2 cellular contexts compared by ENCODE assay signal in genomic region chr17:60555786-60556185, GRCh38.
TF ChIP-seq lines count a peak whose summit lies in the region.

No MANE protein-coding gene starts in this region.

TF ChIP-seq in A549, 52 proteins besides CTCF, POLR2A, EP300 and RAD21:
- TF ChIP-seq TFCP2L1 (CRISPR knock-in tag; IDR thresholded peaks at IDR 0.05) = no peak
- no peak for TF ChIP-seq FOSL2 (IDR thresholded peaks at IDR 0.05)
- TF ChIP-seq FOSL2 (CRISPR knock-in tag; IDR thresholded peaks at IDR 0.05) = no peak
- TF ChIP-seq NR3C1 (IDR thresholded peaks at IDR 0.05) = no peak
- TF ChIP-seq PHF8 (IDR thresholded peaks at IDR 0.05; ENCODE audit: borderline replicate concordance, low read depth) = no peak
- no peak for TF ChIP-seq HOXA7 (CRISPR knock-in tag; IDR thresholded peaks at IDR 0.05)
- no peak for TF ChIP-seq ZC3H11A (IDR thresholded peaks at IDR 0.05)
- no peak for TF ChIP-seq ZSCAN20 (CRISPR knock-in tag; IDR thresholded peaks at IDR 0.05)
- TF ChIP-seq KDM5A (IDR thresholded peaks at IDR 0.05) = no peak
- no peak for TF ChIP-seq HMGXB4 (CRISPR knock-in tag; IDR thresholded peaks at IDR 0.05; ENCODE audit: borderline replicate concordance)
- no peak for TF ChIP-seq ZNF302 (CRISPR knock-in tag; IDR thresholded peaks at IDR 0.05)

TF ChIP-seq in GM12878, 131 proteins besides CTCF, POLR2A, EP300 and RAD21:
- 0 out of 2 replicates have a peak, but pooled peaks have one; percentile 45 for TF ChIP-seq NFXL1 (IDR thresholded peaks at IDR 0.05; ENCODE audit: borderline replicate concordance)
- TF ChIP-seq USF1 (IDR thresholded peaks at IDR 0.05; ENCODE audit: borderline replicate concordance, extremely low read length, insufficient read depth, low read depth, low read length) = no peak
